Comparison of ENCODE assay signal across 8 cellular contexts in the genomic region with DNA sequence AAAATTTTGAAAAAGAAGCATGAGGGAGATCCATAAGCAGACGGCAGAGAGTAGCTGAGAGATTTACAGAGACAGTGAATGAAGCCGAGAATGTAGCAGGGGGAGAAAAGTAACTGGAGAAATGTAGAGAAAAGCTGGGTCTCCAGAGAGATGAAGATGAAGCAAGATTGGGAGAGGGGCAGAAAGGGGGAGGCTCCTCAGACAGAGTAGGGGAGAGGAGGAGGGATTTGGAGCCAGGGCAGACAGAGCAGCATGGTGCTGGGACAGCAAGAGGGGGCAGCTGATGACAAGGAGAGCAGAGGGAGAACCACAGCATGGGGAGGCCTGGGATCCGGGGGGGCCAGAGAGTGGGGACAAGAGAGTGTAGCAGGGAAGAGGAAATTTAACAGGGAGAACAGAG. TPM values are rescaled to one million over a fixed set of nuclear protein-coding genes. Genes with fewer than 3 reads are reported as not detected.
A peak's percentile ranks its signal among the peaks of the same experiment; 100 is the strongest.
DNase-seq lines count a peak whose midpoint lies in the region; ATAC-seq, FAIRE-seq and TF ChIP-seq lines count a peak whose summit lies in the region.

No MANE protein-coding gene starts in this region.

- in situ Hi-C loops in G401 (cut with HindIII; ENCODE audit: low sequenced_read_pairs), result no loop called here

- TF ChIP-seq POLR2A in GM12891 (IDR thresholded peaks at IDR 0.05; ENCODE audit: low read depth, low read length), result no peak

- peaks cover 16 to 19% (median 16%) of the 10 kb centered on the region in 3 donors for H3K4me1 Mint-ChIP-seq in naive B cell

- TF ChIP-seq CTCF in BE2C (IDR thresholded peaks at IDR 0.05; ENCODE audit: low read depth, low read length), result no peak

- DNase-seq in BE2C (no peak), LHCN-M2 (ENCODE audit: low read depth) (peak; percentile 16), naive B cell (no peak), GM12891 (ENCODE audit: insufficient read length, low spot score) (no peak), H4 (ENCODE audit: low spot score) (no peak), occipital lobe (lab: John Stamatoyannopoulos, UW) (no peak), G401 (ENCODE audit: low spot score) (no peak)

- H3K27ac Mint-ChIP-seq in naive B cell, result peak overlapping the region; percentile 88 to 98 (median 96)

- H3K27me3 Mint-ChIP-seq in naive B cell, result no peaks in the 10 kb centered on the region

- H3K27me3 ChIP-seq in BE2C (no peaks in the 10 kb centered on the region), ectodermal cell (ENCODE audit: control insufficient read depth, insufficient read depth, low read length, poor library complexity, severe bottlenecking) (no peaks in the 10 kb centered on the region)

- no peak for FAIRE-seq in GM12891 (lab: Jason Lieb, UNC)

- H3K36me3 ChIP-seq in BE2C (no peaks in the 10 kb centered on the region), ectodermal cell (ENCODE audit: control insufficient read depth, insufficient read depth, low read length) (no peaks in the 10 kb centered on the region)

- H3K4me3 ChIP-seq in BE2C (ENCODE audit: low read depth, low read length) (peak overlapping the region; percentile 93), ectodermal cell (ENCODE audit: insufficient read depth, low read depth, low read length) (peak overlapping the region; percentile 77)

- H3K27ac ChIP-seq in ectodermal cell (ENCODE audit: insufficient read depth, low read depth, low read length, poor library complexity, severe bottlenecking), result no peak overlapping the region

- WGBS in ectodermal cell, 2 experiments, result 22 to 23% methylated on average over 3 of the region's 3 CpGs

- no peak for ATAC-seq in naive B cell (ENCODE audit: low read depth in 2 of 2)

- H3K9me3 ChIP-seq in BE2C, result no peaks in the 10 kb centered on the region
- peaks cover 2% of the 10 kb centered on the region for H3K9me3 ChIP-seq in ectodermal cell (ENCODE audit: control insufficient read depth, low read length)

- H3K9me3 Mint-ChIP-seq in naive B cell, result peaks cover 12 to 54% (median 29%) of the 10 kb centered on the region in 7 donors

- H3K36me3 Mint-ChIP-seq in naive B cell, result peaks cover 0 to 38% of the 10 kb centered on the region in 2 donors

- H3K4me1 ChIP-seq in BE2C (no peaks in the 10 kb centered on the region), ectodermal cell (ENCODE audit: control insufficient read depth, insufficient read depth, low read length) (no peaks in the 10 kb centered on the region)

- H3K4me3 Mint-ChIP-seq in naive B cell, result peak overlapping the region; percentile 89 to 99 (median 98)

TF ChIP-seq in GM12891, 5 proteins besides CTCF, POLR2A, EP300 and RAD21:
- TF ChIP-seq TAF1 (IDR thresholded peaks at IDR 0.05; ENCODE audit: low read depth, low read length) (no peak), SPI1 (IDR thresholded peaks at IDR 0.05; ENCODE audit: low read depth, low read length) (no peak), POLR2AphosphoS5 (IDR thresholded peaks at IDR 0.05; ENCODE audit: low read depth, low read length) (no peak), PAX5 (IDR thresholded peaks at IDR 0.05; ENCODE audit: insufficient read depth, low read length, severe bottlenecking) (no peak), POU2F2 (IDR thresholded peaks at IDR 0.05; ENCODE audit: low read depth, low read length) (no peak)

RNA-seq across cellular contexts. Expression of gene ZNF610, which starts 0.9 kb away (rescaled TPM):
- 0.76 TPM for polyA plus RNA-seq in BE2C (2012; ENCODE audit: insufficient read depth, insufficient read length, low read depth)
- total RNA-seq in LHCN-M2 (2014; rRNA removed), result 1.8 and 2.4 TPM in 2 replicates
- polyA plus RNA-seq in LHCN-M2 (2012), result 0.95 TPM
- 10.8 TPM for polyA plus RNA-seq in ectodermal cell (2013, experiment 1 of 4)
- polyA plus RNA-seq in ectodermal cell (2013, experiment 2 of 4), result 8.0 TPM
- polyA plus RNA-seq in ectodermal cell (2013, experiment 3 of 4), result 8.2 TPM
- 9.6 TPM for polyA plus RNA-seq in ectodermal cell (2013, experiment 4 of 4)
- 10 to 100 TPM in 1 of 6 donors, 1 to 10 TPM in 5; 1.4 to 10.7 (median 3.3) TPM for polyA plus RNA-seq in naive B cell (ENCODE audit: low read depth in 6 of 6)
- polyA plus RNA-seq in GM12891 (2012; ENCODE audit: low read depth, missing spikeins), result 1.1 TPM
- total RNA-seq in H4 (2014; rRNA removed; shearing (Covaris generic)), result 1.1 and 2.2 TPM in 2 replicates
- 17.8 TPM for total RNA-seq in occipital lobe
- total RNA-seq in G401 (2014; rRNA removed; shearing (Covaris generic)), result 0.47 TPM in 1 of 2 replicates, not detected in the other

RNA-seq across cellular contexts. Expression of gene ZNF880, which starts 32.7 kb away (rescaled TPM):
- polyA plus RNA-seq in BE2C (2012; ENCODE audit: insufficient read depth, insufficient read length, low read depth), result 17.2 TPM
- total RNA-seq in LHCN-M2 (2014; rRNA removed), result 19.3 and 23.7 TPM in 2 replicates
- polyA plus RNA-seq in LHCN-M2 (2012), result 14.8 TPM
- polyA plus RNA-seq in ectodermal cell (2013, experiment 1 of 4), result 20.2 TPM
- polyA plus RNA-seq in ectodermal cell (2013, experiment 2 of 4), result 20.4 TPM
- polyA plus RNA-seq in ectodermal cell (2013, experiment 3 of 4), result 12.3 TPM
- 16.5 TPM for polyA plus RNA-seq in ectodermal cell (2013, experiment 4 of 4)
- polyA plus RNA-seq in naive B cell (ENCODE audit: low read depth in 6 of 6), result 10 to 100 TPM; 45.2 to 74.7 (median 58.4) TPM
- 36.1 TPM for polyA plus RNA-seq in GM12891 (2012; ENCODE audit: low read depth, missing spikeins)
- 0.50 and 1.0 TPM in 2 replicates for total RNA-seq in H4 (2014; rRNA removed; shearing (Covaris generic))
- 93.4 TPM for total RNA-seq in occipital lobe
- not detected in 2 replicates for total RNA-seq in G401 (2014; rRNA removed; shearing (Covaris generic))

RNA-seq across cellular contexts. Expression of gene ZNF480, which starts 40.0 kb away (rescaled TPM):
- 11.2 TPM for polyA plus RNA-seq in BE2C (2012; ENCODE audit: insufficient read depth, insufficient read length, low read depth)
- total RNA-seq in LHCN-M2 (2014; rRNA removed), result 8.1 and 11.9 TPM in 2 replicates
- polyA plus RNA-seq in LHCN-M2 (2012), result 9.7 TPM
- polyA plus RNA-seq in ectodermal cell (2013, experiment 1 of 4), result 15.3 TPM
- polyA plus RNA-seq in ectodermal cell (2013, experiment 2 of 4), result 17.7 TPM
- polyA plus RNA-seq in ectodermal cell (2013, experiment 3 of 4), result 14.5 TPM
- 14.5 TPM for polyA plus RNA-seq in ectodermal cell (2013, experiment 4 of 4)
- polyA plus RNA-seq in naive B cell (ENCODE audit: low read depth in 6 of 6), result 10 to 100 TPM; 10.1 to 42.2 (median 29.7) TPM
- polyA plus RNA-seq in GM12891 (2012; ENCODE audit: low read depth, missing spikeins), result 3.2 TPM
- 24.3 and 37.6 TPM in 2 replicates for total RNA-seq in H4 (2014; rRNA removed; shearing (Covaris generic))
- 9.4 TPM for total RNA-seq in occipital lobe
- total RNA-seq in G401 (2014; rRNA removed; shearing (Covaris generic)), result 4.9 and 9.1 TPM in 2 replicates

Comparison
In these comparisons a context has a peak if more than half of its experiments do, and no peak if none do; other contexts are left out.
1. RNA of gene ZNF880, which starts 32.7 kb away (total RNA-seq): 93.4 TPM in occipital lobe (single experiment) and 19.3 to 23.7 TPM in LHCN-M2; 0.50 to 1.0 TPM in H4 and not detected in G401; every median in the first group is over 10 times any median in the second.